20 cellular contexts compared by ENCODE assay signal in genomic region chr6:141969201-141969600, GRCh38.
DNase-seq lines count a peak whose midpoint lies in the region; ATAC-seq, FAIRE-seq and TF ChIP-seq lines count a peak whose summit lies in the region.
"Had no signal": no experiment of that assay in that cellular context is flagged by ENCODE, and none has a peak within 500 bp of the region (broad histone marks: within the 10 kb centered on the region; RNA-seq: fewer than 3 reads in every experiment).

No MANE protein-coding gene starts in this region.

- DNase-seq in MCF 10A (ENCODE audit: unreplicated experiment) = peak; percentile 14
- no peak for DNase-seq in mammary epithelial cell
- DNase-seq in fibroblast of lung (ENCODE audit: low read depth in 2 of 2) = peak; percentile 24 to 48
- DNase-seq in urothelium cell line (ENCODE audit: low spot score) = peak; percentile 24
- no peak for DNase-seq in NCI-H1092 (lab: John Stamatoyannopoulos, UW)
- no peak for DNase-seq in NCI-H82 (lab: John Stamatoyannopoulos, UW)
- no peak for DNase-seq in vagina (ENCODE audit: extremely low spot score in 2 of 2)
- DNase-seq: activated CD8-positive, alpha-beta T cell treated with anti-CD3 and anti-CD28 coated beads, Interleukin-2, amount 10 ng/mL, durations not matched to agents 7 days and 5 days; activated effector memory CD4-positive, alpha-beta T cell treated with Interleukin-2 at 50 U/mL for 16 hours; activated T-cell treated with anti-CD3 and anti-CD28 coated beads for 4 hours; CD4-positive, CD25-positive, alpha-beta regulatory T cell; heart left ventricle; mucosa of descending colon; NCI-H1436; PC-3 had no signal

- no peak overlapping the region for H2AFZ ChIP-seq in mammary epithelial cell (ENCODE audit: low read depth, low read length)
- no peak overlapping the region for H2AFZ ChIP-seq in fibroblast of lung (ENCODE audit: low read length)

- WGBS in mammary epithelial cell (ENCODE audit: low coverage, missing lambda C conversion rate) = 85% methylated on average over 7 of the region's 7 CpGs

- no peak overlapping the region for H3K27ac Mint-ChIP-seq in MCF 10A (ENCODE audit: low read depth, unreplicated experiment)
- H3K27ac Mint-ChIP-seq: activated CD8-positive, alpha-beta T cell treated with anti-CD3 and anti-CD28 coated beads, Interleukin-2, amount 10 ng/mL, durations not matched to agents 7 days and 5 days; CD4-positive, CD25-positive, alpha-beta regulatory T cell; natural killer cell treated with Interleukin-12 subunit alpha and Interleukin-12 subunit beta and Interleukin-15 and Interleukin-18, amount 100 ng/mL, for 72 hours; stimulated activated naive CD8-positive, alpha-beta T cell treated with anti-CD3 and anti-CD28 coated beads, Interleukin-15, Interleukin-2, amounts not matched to agents 100 ng/mL and 50 ng/mL, for 24 hours; T-helper 1 cell treated with Interleukin-12 subunit alpha and Interleukin-12 subunit beta and Interleukin-4 antibody, amounts not matched to agents 30 μg/mL and 1 μg/mL, for 36 hours had no signal

- ATAC-seq in SK-N-SH treated with all-trans-retinoic acid at 6 μM for 48 hours = peak; percentile 57
- ATAC-seq: activated CD8-positive, alpha-beta T cell treated with anti-CD3 and anti-CD28 coated beads, Interleukin-2, amount 10 ng/mL, durations not matched to agents 7 days and 5 days; heart left ventricle; mucosa of descending colon; natural killer cell treated with Interleukin-12 subunit alpha and Interleukin-12 subunit beta and Interleukin-15 and Interleukin-18, amount 100 ng/mL, for 72 hours; PC-3 had no signal

- H3K36me3 Mint-ChIP-seq in MCF 10A (ENCODE audit: insufficient read depth, unreplicated experiment) = no peaks in the 10 kb centered on the region
- H3K36me3 Mint-ChIP-seq: CD4-positive, CD25-positive, alpha-beta regulatory T cell had no signal

- H3K4me1 ChIP-seq in mammary epithelial cell (ENCODE audit: insufficient read depth, low read length) (no peaks in the 10 kb centered on the region), fibroblast of lung (ENCODE audit: control insufficient read depth, extremely low read depth, insufficient read depth, low read length) (no peaks in the 10 kb centered on the region), vagina (no peaks in the 10 kb centered on the region)
- H3K4me1 ChIP-seq: heart left ventricle had no signal

- no peak for FAIRE-seq in urothelium cell line (lab: Jason Lieb, UNC)

- intact Hi-C loops in MCF 10A (cut with micrococcal nuclease) = no loop called here
- intact Hi-C loops in mammary epithelial cell (cut with micrococcal nuclease) = no loop called here
- intact Hi-C loops in vagina (cut with DNase I) = no loop called here

- no peaks in the 10 kb centered on the region for H4K20me1 ChIP-seq in mammary epithelial cell (ENCODE audit: insufficient read depth, low read length)
- H4K20me1 ChIP-seq in fibroblast of lung (ENCODE audit: control insufficient read depth, extremely low read depth, insufficient read depth, low read length) = no peaks in the 10 kb centered on the region

- H3K27me3 Mint-ChIP-seq in MCF 10A (ENCODE audit: insufficient read depth, unreplicated experiment) = no peaks in the 10 kb centered on the region
- H3K27me3 Mint-ChIP-seq: CD4-positive, CD25-positive, alpha-beta regulatory T cell; natural killer cell treated with Interleukin-12 subunit alpha and Interleukin-12 subunit beta and Interleukin-15 and Interleukin-18, amount 100 ng/mL, for 72 hours had no signal

- in situ Hi-C loops in mammary epithelial cell (cut with MboI; ENCODE audit: low sequenced_read_pairs in 2 of 2) = no loop called here

- H3K79me2 ChIP-seq in mammary epithelial cell (ENCODE audit: insufficient read depth, low read length) = no peaks in the 10 kb centered on the region
- H3K79me2 ChIP-seq in fibroblast of lung (ENCODE audit: control insufficient read depth, insufficient read depth, low read length) = no peaks in the 10 kb centered on the region

- H3K4me1 Mint-ChIP-seq in MCF 10A (ENCODE audit: insufficient read depth, unreplicated experiment) = no peaks in the 10 kb centered on the region

- dilution Hi-C loops in mammary epithelial cell (cut with HindIII; ENCODE audit: low sequenced_read_pairs) = no loop called here

- H3K36me3 ChIP-seq in mammary epithelial cell (ENCODE audit: insufficient read depth, low read length) = no peaks in the 10 kb centered on the region
- H3K36me3 ChIP-seq in fibroblast of lung (ENCODE audit: control insufficient read depth, insufficient read depth, low read length) = no peaks in the 10 kb centered on the region
- H3K36me3 ChIP-seq in vagina = no peaks in the 10 kb centered on the region
- H3K36me3 ChIP-seq: heart left ventricle had no signal

- no peaks in the 10 kb centered on the region for H3K9me3 ChIP-seq in mammary epithelial cell (replicated peaks; ENCODE audit: insufficient read depth, low read length)
- no peaks in the 10 kb centered on the region for H3K9me3 ChIP-seq in fibroblast of lung (ENCODE audit: control insufficient read depth, insufficient read depth, low read depth, low read length)
- no peaks in the 10 kb centered on the region for H3K9me3 ChIP-seq in vagina
- H3K9me3 ChIP-seq: heart left ventricle had no signal

- H3K4me2 ChIP-seq in mammary epithelial cell (ENCODE audit: insufficient read depth, low read depth, low read length) (no peak overlapping the region), fibroblast of lung (ENCODE audit: extremely low read depth, insufficient read depth, low read length) (no peak overlapping the region)

- POLR2A ChIA-PET in MCF 10A (lab: Yijun Ruan, JAX) = no interaction called here

- no peak overlapping the region for H3K4me3 Mint-ChIP-seq in MCF 10A (ENCODE audit: unreplicated experiment)
- H3K4me3 Mint-ChIP-seq: activated CD8-positive, alpha-beta T cell treated with anti-CD3 and anti-CD28 coated beads, Interleukin-2, amount 10 ng/mL, durations not matched to agents 7 days and 5 days; CD4-positive, CD25-positive, alpha-beta regulatory T cell; natural killer cell treated with Interleukin-12 subunit alpha and Interleukin-12 subunit beta and Interleukin-15 and Interleukin-18, amount 100 ng/mL, for 72 hours; stimulated activated naive CD8-positive, alpha-beta T cell treated with anti-CD3 and anti-CD28 coated beads, Interleukin-15, Interleukin-2, amounts not matched to agents 100 ng/mL and 50 ng/mL, for 24 hours; T-helper 1 cell treated with Interleukin-12 subunit alpha and Interleukin-12 subunit beta and Interleukin-4 antibody, amounts not matched to agents 30 μg/mL and 1 μg/mL, for 36 hours had no signal

- H3K9ac ChIP-seq in mammary epithelial cell (ENCODE audit: insufficient read depth, low read length) (no peak overlapping the region), fibroblast of lung (ENCODE audit: insufficient read depth, low read length) (no peak overlapping the region)

- no peaks in the 10 kb centered on the region for H3K27me3 ChIP-seq in mammary epithelial cell (ENCODE audit: insufficient read depth, low read length)
- no peaks in the 10 kb centered on the region for H3K27me3 ChIP-seq in fibroblast of lung (ENCODE audit: control insufficient read depth, insufficient read depth, low read length)
- H3K27me3 ChIP-seq in vagina = no peaks in the 10 kb centered on the region
- H3K27me3 ChIP-seq: heart left ventricle had no signal

- no peaks in the 10 kb centered on the region for H3K9me3 Mint-ChIP-seq in MCF 10A (ENCODE audit: unreplicated experiment)
- H3K9me3 Mint-ChIP-seq: stimulated activated naive CD8-positive, alpha-beta T cell treated with anti-CD3 and anti-CD28 coated beads, Interleukin-15, Interleukin-2, amounts not matched to agents 100 ng/mL and 50 ng/mL, for 24 hours; T-helper 1 cell treated with Interleukin-12 subunit alpha and Interleukin-12 subunit beta and Interleukin-4 antibody, amounts not matched to agents 30 μg/mL and 1 μg/mL, for 36 hours had no signal

- H3K27ac ChIP-seq in mammary epithelial cell (ENCODE audit: insufficient read depth, low read depth, low read length) (no peak overlapping the region), fibroblast of lung (ENCODE audit: insufficient read depth, low read length) (no peak overlapping the region), vagina (no peak overlapping the region)
- H3K27ac ChIP-seq: heart left ventricle had no signal

- no peak for TF ChIP-seq CTCF in MCF 10A (IDR thresholded peaks at IDR 0.05; ENCODE audit: unreplicated experiment)
- TF ChIP-seq CTCF in mammary epithelial cell (conservative IDR thresholded peaks at IDR 0.05 in 1 of 2, IDR thresholded peaks at IDR 0.05 in 1 of 2; ENCODE audit: extremely low read depth in 1 of 2, insufficient read depth in 1 of 2, low read depth in 1 of 2, low read length in 2 of 2) = no peak
- TF ChIP-seq CTCF in fibroblast of lung (conservative IDR thresholded peaks at IDR 0.05 in 1 of 2, IDR thresholded peaks at IDR 0.05 in 1 of 2; ENCODE audit: low read depth in 1 of 2, low read length in 2 of 2) = no peak
- no peak for TF ChIP-seq CTCF in vagina (IDR thresholded peaks at IDR 0.05)

- BruUV-seq in MCF 10A (replicated peaks; lab: Mats Ljungman, UMichigan) (no TSS peak), mammary epithelial cell (replicated peaks; lab: Mats Ljungman, UMichigan) (no TSS peak)

- CTCF ChIA-PET in MCF 10A (lab: Yijun Ruan, JAX) (no interaction called here), mammary epithelial cell (lab: Charles Lee; ENCODE audit: low non-redundant PET) (no interaction called here)

- H3K4me3 ChIP-seq in mammary epithelial cell (replicated peaks in 1 of 3; ENCODE audit: insufficient read depth in 1 of 3, low read depth in 2 of 3, low read length in 3 of 3) (no peak overlapping the region), fibroblast of lung (replicated peaks in 1 of 4; ENCODE audit: control extremely low read depth in 1 of 4, insufficient read depth in 1 of 4, low read depth in 3 of 4, low read length in 4 of 4) (no peak overlapping the region), vagina (no peak overlapping the region)
- H3K4me3 ChIP-seq: heart left ventricle, lung, mucosa of descending colon had no signal

- no peak for TF ChIP-seq POLR2A in vagina (IDR thresholded peaks at IDR 0.05)

TF ChIP-seq in SK-N-SH treated with all-trans-retinoic acid at 6 μM for 48 hours, 23 proteins besides CTCF, POLR2A, EP300 and RAD21 (continues in another document):
- TF ChIP-seq RARB (CRISPR knock-in tag; IDR thresholded peaks at IDR 0.05) (no peak), GLIS3 (CRISPR knock-in tag; IDR thresholded peaks at IDR 0.05) (no peak), POU6F1 (CRISPR knock-in tag; IDR thresholded peaks at IDR 0.05; ENCODE audit: borderline replicate concordance, low read depth) (no peak)

Comparison
In these comparisons a context has a peak if more than half of its experiments do, and no peak if none do; other contexts are left out.
1. DNase-seq: peak in MCF 10A (single experiment), fibroblast of lung (2 of 2) and urothelium cell line (single experiment); none in mammary epithelial cell (single experiment), NCI-H1092 (single experiment), NCI-H82 (single experiment) and vagina (0 of 2).